In the genomic region with DNA sequence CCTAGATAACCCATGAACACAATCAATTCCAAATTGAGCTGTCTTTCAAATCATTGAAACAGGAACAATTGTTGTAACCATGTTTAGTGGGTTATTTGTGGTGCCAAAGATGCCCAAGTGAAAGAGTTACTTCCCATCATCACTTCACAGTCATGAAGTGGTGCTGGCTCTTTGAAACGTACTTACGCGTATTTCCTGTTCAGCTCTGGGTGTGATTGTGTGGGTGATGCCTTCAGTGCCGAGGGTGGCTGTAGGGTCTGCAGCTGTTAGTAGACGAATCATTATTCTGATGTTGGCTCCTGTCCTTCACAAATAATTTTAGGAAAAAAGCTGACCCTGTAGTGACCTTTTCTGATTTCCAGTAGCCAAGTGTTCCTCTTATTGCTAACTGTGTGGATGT, we compare ENCODE assay signal across 24 cellular contexts.
"Had no signal": no experiment of that assay in that cellular context is flagged by ENCODE, and none has a peak within 500 bp of the region (broad histone marks: within the 10 kb centered on the region; RNA-seq: fewer than 3 reads in every experiment).

No MANE protein-coding gene starts in this region.

- H3K4me3 ChIP-seq: colonic mucosa, esophagus muscularis mucosa, gastroesophageal sphincter, heart right ventricle, mucosa of descending colon, pancreas, right lobe of liver, suprapubic skin, transverse colon, upper lobe of right lung, uterus had no signal

- DNase-seq: colonic mucosa; dermis blood vessel endothelial cell; effector memory CD4-positive, alpha-beta T cell; foreskin keratinocyte; heart right ventricle; hippocampal formation; mesenchymal stem cell; mucosa of descending colon; naive B cell; nephron progenitor cell; pancreas; retina; right lobe of liver; small intestine; stimulated activated CD4-positive, alpha-beta T cell treated with anti-CD3 and anti-CD28 coated beads, Interleukin-15, amount 100 ng/mL, for 24 hours; stimulated activated CD4-positive, alpha-beta T cell treated with anti-CD3 and anti-CD28 coated beads, Interleukin-2, amount 100 ng/mL, for 48 hours; stimulated activated naive B cell treated with anti-CD40 and anti-IgM and Interleukin-4, amounts not matched to agents 10 μg/mL and 1 μg/mL and 100 μg/mL, for 72 hours; transverse colon; upper lobe of right lung; uterus had no signal

- H3K4me1 ChIP-seq: colonic mucosa, esophagus muscularis mucosa, foreskin keratinocyte, gastroesophageal sphincter, right lobe of liver, suprapubic skin, transverse colon, upper lobe of right lung, uterus had no signal

- H3K27me3 ChIP-seq: colonic mucosa, esophagus muscularis mucosa, foreskin keratinocyte, gastroesophageal sphincter, neutrophil, pancreas, right lobe of liver, suprapubic skin, transverse colon, upper lobe of right lung, uterus had no signal

- H3K9me3 ChIP-seq: colonic mucosa, esophagus muscularis mucosa, gastroesophageal sphincter, heart right ventricle, mucosa of descending colon, neutrophil, pancreas, right lobe of liver, suprapubic skin, transverse colon, upper lobe of right lung, uterus had no signal

- H3K27ac ChIP-seq: colonic mucosa, esophagus muscularis mucosa, foreskin keratinocyte, gastroesophageal sphincter, heart right ventricle, neutrophil, right lobe of liver, suprapubic skin, transverse colon, upper lobe of right lung, uterus had no signal

- H3K36me3 ChIP-seq: colonic mucosa, esophagus muscularis mucosa, gastroesophageal sphincter, heart right ventricle, neutrophil, pancreas, right lobe of liver, suprapubic skin, transverse colon, upper lobe of right lung, uterus had no signal
